Comparison of ENCODE assay signal across 30 cellular contexts in genomic region chr4:97513917-97514316, GRCh38.
"Had no signal": no experiment of that assay in that cellular context is flagged by ENCODE, and none has a peak within 500 bp of the region (broad histone marks: within the 10 kb centered on the region; RNA-seq: fewer than 3 reads in every experiment).

No MANE protein-coding gene starts in this region.

- H3K27ac Mint-ChIP-seq: activated B cell treated with CpG ODN at 0.5 μM for 24 hours; activated CD4-positive, alpha-beta memory T cell treated with anti-CD3 and anti-CD28 coated beads for 36 hours; activated CD8-positive, alpha-beta memory T cell treated with anti-CD3 and anti-CD28 coated beads, Interleukin-2, amount 10 ng/mL, durations not matched to agents 7 days and 5 days; activated CD8-positive, alpha-beta T cell treated with anti-CD3 and anti-CD28 coated beads, Interleukin-2, amount 10 ng/mL, durations not matched to agents 7 days and 5 days; activated naive CD8-positive, alpha-beta T cell; activated T-cell treated with anti-CD3 and anti-CD28 coated beads, Interleukin-2, amount 50 U/mL, for 24 hours; activated T-cell treated with anti-CD3 and anti-CD28 coated beads, Interleukin-2, amount 50 U/mL, for 72 hours; dendritic cell treated with granulocyte-macrophage colony-stimulating factor and Interleukin-4, amounts not matched to agents 40 ng/mL and 50 ng/mL, for 4 days; endodermal cell; T-helper 17 cell; T-helper 2 cell treated with Interferon-gamma antibody and Interleukin-4, amounts not matched to agents 5 μg/mL and 100 μg/mL, for 36 hours had no signal

- H3K27me3 ChIP-seq: brain microvascular endothelial cell, dorsolateral prefrontal cortex had no signal

- H3K27me3 Mint-ChIP-seq: activated B cell treated with CpG ODN at 0.5 μM for 24 hours; activated CD4-positive, alpha-beta memory T cell treated with anti-CD3 and anti-CD28 coated beads for 36 hours; activated CD8-positive, alpha-beta memory T cell treated with anti-CD3 and anti-CD28 coated beads, Interleukin-2, amount 10 ng/mL, durations not matched to agents 7 days and 5 days; activated naive CD8-positive, alpha-beta T cell; activated T-cell treated with anti-CD3 and anti-CD28 coated beads, Interleukin-2, amount 50 U/mL, for 24 hours; central memory CD8-positive, alpha-beta T cell; dendritic cell treated with granulocyte-macrophage colony-stimulating factor and Interleukin-4, amounts not matched to agents 40 ng/mL and 50 ng/mL, for 4 days; T-helper 17 cell had no signal

- ATAC-seq: activated CD4-positive, CD25-positive, alpha-beta regulatory T cell treated with anti-CD3 and anti-CD28 coated beads, Interleukin-2, amount 50 U/mL, for 24 hours; activated CD8-positive, alpha-beta memory T cell treated with anti-CD3 and anti-CD28 coated beads, Interleukin-2, amount 10 ng/mL, durations not matched to agents 7 days and 5 days; activated CD8-positive, alpha-beta T cell treated with anti-CD3 and anti-CD28 coated beads, Interleukin-2, amount 10 ng/mL, durations not matched to agents 7 days and 5 days; activated T-cell treated with anti-CD3 and anti-CD28 coated beads, Interleukin-2, amount 50 U/mL, for 72 hours; esophagus mucosa; T-helper 17 cell had no signal

- H3K4me3 Mint-ChIP-seq: activated B cell treated with CpG ODN at 0.5 μM for 24 hours; activated CD4-positive, alpha-beta memory T cell treated with anti-CD3 and anti-CD28 coated beads for 36 hours; activated CD8-positive, alpha-beta memory T cell treated with anti-CD3 and anti-CD28 coated beads, Interleukin-2, amount 10 ng/mL, durations not matched to agents 7 days and 5 days; activated CD8-positive, alpha-beta T cell treated with anti-CD3 and anti-CD28 coated beads, Interleukin-2, amount 10 ng/mL, durations not matched to agents 7 days and 5 days; activated naive CD8-positive, alpha-beta T cell; activated T-cell treated with anti-CD3 and anti-CD28 coated beads, Interleukin-2, amount 50 U/mL, for 24 hours; activated T-cell treated with anti-CD3 and anti-CD28 coated beads, Interleukin-2, amount 50 U/mL, for 72 hours; central memory CD8-positive, alpha-beta T cell; dendritic cell treated with granulocyte-macrophage colony-stimulating factor and Interleukin-4, amounts not matched to agents 40 ng/mL and 50 ng/mL, for 4 days; endodermal cell; T-helper 17 cell; T-helper 2 cell treated with Interferon-gamma antibody and Interleukin-4, amounts not matched to agents 5 μg/mL and 100 μg/mL, for 36 hours had no signal

- H3K4me1 Mint-ChIP-seq: activated B cell treated with CpG ODN at 0.5 μM for 24 hours; activated CD8-positive, alpha-beta memory T cell treated with anti-CD3 and anti-CD28 coated beads, Interleukin-2, amount 10 ng/mL, durations not matched to agents 7 days and 5 days; central memory CD8-positive, alpha-beta T cell; endodermal cell; T-helper 17 cell had no signal

- H3K4me3 ChIP-seq: coronary artery, dorsolateral prefrontal cortex had no signal

- DNase-seq: activated B cell treated with CpG ODN at 0.5 μM for 24 hours; activated CD4-positive, alpha-beta memory T cell treated with anti-CD3 and anti-CD28 coated beads for 36 hours; activated CD4-positive, alpha-beta T cell treated with anti-CD3 and anti-CD28 coated beads for 48 hours; activated CD8-positive, alpha-beta memory T cell treated with anti-CD3 and anti-CD28 coated beads, Interleukin-2, amount 10 ng/mL, durations not matched to agents 7 days and 5 days; activated CD8-positive, alpha-beta memory T cell treated with anti-CD3 and anti-CD28 coated beads, Interleukin-2, amount 50 U/mL, for 4 hours; activated CD8-positive, alpha-beta T cell treated with anti-CD3 and anti-CD28 coated beads, Interleukin-2, amount 10 ng/mL, durations not matched to agents 7 days and 5 days; activated effector memory CD4-positive, alpha-beta T cell treated with Interleukin-2 at 50 U/mL for 16 hours; activated gamma-delta T cell treated with Interleukin-2 at 50 U/mL for 16 hours; activated naive CD4-positive, alpha-beta T cell treated with anti-CD3 and anti-CD28 coated beads, Interleukin-2, amount 50 U/mL, for 16 hours; activated naive CD4-positive, alpha-beta T cell treated with Interleukin-2 at 50 U/mL for 16 hours; activated T-cell treated with anti-CD3 and anti-CD28 coated beads, Interleukin-2, amount 50 U/mL, for 24 hours; activated T-cell treated with anti-CD3 and anti-CD28 coated beads, Interleukin-2, amount 50 U/mL, for 72 hours; amniotic stem cell; anterior cingulate cortex; brain microvascular endothelial cell; dorsolateral prefrontal cortex; effector memory CD4-positive, alpha-beta T cell; endodermal cell; foreskin fibroblast; T-helper 1 cell; T-helper 17 cell; T1000; WERI-Rb-1 had no signal

- H3K9me3 Mint-ChIP-seq: activated T-cell treated with anti-CD3 and anti-CD28 coated beads, Interleukin-2, amount 50 U/mL, for 24 hours; endodermal cell had no signal

- H3K27ac ChIP-seq: brain microvascular endothelial cell, coronary artery, dorsolateral prefrontal cortex, WERI-Rb-1 had no signal

- H3K36me3 ChIP-seq: brain microvascular endothelial cell, WERI-Rb-1 had no signal

- H3K36me3 Mint-ChIP-seq: activated CD4-positive, alpha-beta memory T cell treated with anti-CD3 and anti-CD28 coated beads for 36 hours; activated CD8-positive, alpha-beta memory T cell treated with anti-CD3 and anti-CD28 coated beads, Interleukin-2, amount 10 ng/mL, durations not matched to agents 7 days and 5 days; activated naive CD8-positive, alpha-beta T cell had no signal
